ENCODE assay signal across 4 cellular contexts in the genomic region with DNA sequence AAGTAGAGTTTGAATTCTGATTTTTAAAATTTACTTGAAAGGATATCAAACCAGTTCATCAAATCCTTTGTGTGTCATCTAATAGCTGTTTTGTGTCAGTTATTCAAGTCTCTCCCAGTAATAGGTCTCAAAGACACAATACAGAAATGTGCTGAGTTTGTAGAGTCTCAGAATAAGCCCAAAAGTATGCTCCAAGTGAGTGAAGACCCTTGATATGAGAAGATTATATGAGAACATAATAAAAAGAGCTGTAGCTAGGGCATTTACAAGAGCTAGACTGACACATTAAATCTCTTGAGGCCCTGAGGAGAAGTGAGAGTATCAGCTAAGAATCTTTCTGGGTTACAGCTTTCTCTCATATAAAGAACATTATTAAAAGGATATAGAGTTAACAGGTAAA.
"Had no signal": no experiment of that assay in that cellular context is flagged by ENCODE, and none has a peak within 500 bp of the region (broad histone marks: within the 10 kb centered on the region; RNA-seq: fewer than 3 reads in every experiment).

No MANE protein-coding gene starts in this region.

- H2AFZ ChIP-seq: GM23338 had no signal

- DNase-seq: H9, HCEC 1CT, IMR-90 had no signal

- H3K4me2 ChIP-seq: GM23338 had no signal

- H3K4me3 ChIP-seq: GM23338 had no signal
